In genomic region chr1:31111290-31111951, GRCh38 we compare ENCODE assay signal across 10 cellular contexts. TPM values are rescaled to one million over a fixed set of nuclear protein-coding genes. Genes with fewer than 3 reads are reported as not detected.
DNase-seq lines count a peak whose midpoint lies in the region; TF ChIP-seq lines count a peak whose summit lies in the region.
"Had no signal": no experiment of that assay in that cellular context is flagged by ENCODE, and none has a peak within 500 bp of the region (broad histone marks: within the 10 kb centered on the region; RNA-seq: fewer than 3 reads in every experiment).

No MANE protein-coding gene starts in this region.

- H3K9me3 ChIP-seq in endodermal cell (ENCODE audit: control insufficient read depth, low read length), result no peaks in the 10 kb centered on the region
- H3K9me3 ChIP-seq in neural progenitor cell (ENCODE audit: low read depth), result no peaks in the 10 kb centered on the region

- H3K27ac ChIP-seq in endodermal cell (ENCODE audit: low read depth, low read length) (no peak overlapping the region), neural progenitor cell (no peak overlapping the region)

- H3K4me2 ChIP-seq in neural progenitor cell, result no peak overlapping the region

- peak; percentile 50 for DNase-seq in ELR (ENCODE audit: low read depth)
- DNase-seq in NCI-H2227 (lab: John Stamatoyannopoulos, UW; ENCODE audit: unreplicated experiment), result peak; percentile 59
- DNase-seq in endodermal cell, result peak; percentile 67
- DNase-seq in neural progenitor cell (ENCODE audit: low spot score), result peak; percentile 72
- no peak for DNase-seq in SW480 (ENCODE audit: low spot score)
- DNase-seq in hippocampal formation (lab: John Stamatoyannopoulos, UW), result no peak
- DNase-seq in inferior parietal cortex (ENCODE audit: extremely low spot score), result no peak
- no peak for DNase-seq in NCI-H446 treated with DMSO at 0.1 percent for 48 hours (lab: John Stamatoyannopoulos, UW)
- DNase-seq: naive B cell, NCI-H1048 had no signal

- H3K27me3 Mint-ChIP-seq in endodermal cell (ENCODE audit: insufficient read depth) (no peaks in the 10 kb centered on the region), neural progenitor cell (ENCODE audit: insufficient read depth, low read depth) (peaks cover 15% of the 10 kb centered on the region)

- H3K36me3 Mint-ChIP-seq in endodermal cell (ENCODE audit: low read depth) (no peaks in the 10 kb centered on the region), neural progenitor cell (no peaks in the 10 kb centered on the region)

- no peaks in the 10 kb centered on the region for H4K20me1 ChIP-seq in neural progenitor cell (ENCODE audit: low read depth)

- WGBS in endodermal cell (ENCODE audit: insufficient coverage in 1 of 2, insufficient read length in 1 of 2), 2 experiments, result 85 to 95% methylated on average over 4 to 8 of the region's 8 CpGs

- H2AFZ ChIP-seq in neural progenitor cell (replicated peaks), result no peak overlapping the region

- H3K27me3 ChIP-seq in endodermal cell (ENCODE audit: control insufficient read depth, insufficient read depth, low read length, poor library complexity, severe bottlenecking), result no peaks in the 10 kb centered on the region
- no peaks in the 10 kb centered on the region for H3K27me3 ChIP-seq in neural progenitor cell

- H3K4me1 ChIP-seq in endodermal cell (ENCODE audit: control insufficient read depth, insufficient read depth, low read length) (no peaks in the 10 kb centered on the region), neural progenitor cell (peaks cover 17% of the 10 kb centered on the region)

- peaks cover 20% of the 10 kb centered on the region for H3F3A ChIP-seq in neural progenitor cell (ENCODE audit: low read depth)

- H3K9ac ChIP-seq in endodermal cell (ENCODE audit: extremely low read depth, low read length, poor library complexity, severe bottlenecking), result no peak overlapping the region
- no peak overlapping the region for H3K9ac ChIP-seq in neural progenitor cell

- H3K9me3 Mint-ChIP-seq in endodermal cell (no peaks in the 10 kb centered on the region), neural progenitor cell (no peaks in the 10 kb centered on the region)

- no peak overlapping the region for H3K4me3 Mint-ChIP-seq in endodermal cell
- H3K4me3 Mint-ChIP-seq in neural progenitor cell, result no peak overlapping the region
- H3K4me3 Mint-ChIP-seq: naive B cell had no signal

- H3K27ac Mint-ChIP-seq in endodermal cell (peak overlapping the region; percentile 16), neural progenitor cell (peak overlapping the region; percentile 25)
- H3K27ac Mint-ChIP-seq: naive B cell had no signal

- H3K36me3 ChIP-seq in endodermal cell (ENCODE audit: control insufficient read depth, insufficient read depth, low read length) (no peaks in the 10 kb centered on the region), neural progenitor cell (no peaks in the 10 kb centered on the region)

- H3K4me3 ChIP-seq in endodermal cell (ENCODE audit: low read length) (no peak overlapping the region), neural progenitor cell (no peak overlapping the region)

- no peaks in the 10 kb centered on the region for H3K79me2 ChIP-seq in neural progenitor cell (ENCODE audit: low read depth)

- peaks cover 13% of the 10 kb centered on the region for H3K4me1 Mint-ChIP-seq in endodermal cell
- H3K4me1 Mint-ChIP-seq in neural progenitor cell, result peaks cover 12% of the 10 kb centered on the region

- no peak for TF ChIP-seq CTCF in endodermal cell (conservative IDR thresholded peaks at IDR 0.05)
- no peak for TF ChIP-seq CTCF in neural progenitor cell (IDR thresholded peaks at IDR 0.05)

RNA-seq across cellular contexts. Expression of gene PUM1, which starts 45.9 kb away (rescaled TPM):
- total RNA-seq in endodermal cell (100 to 1,000 TPM; 207 to 210 TPM), neural progenitor cell (ENCODE audit: low replicate concordance) (130 and 143 TPM in 2 replicates)
- 94.8 TPM for polyA plus RNA-seq in endodermal cell (2013, experiment 1 of 2)
- 90.9 TPM for polyA plus RNA-seq in endodermal cell (2013, experiment 2 of 2)

Comparison
In these comparisons a context has a peak if more than half of its experiments do, and no peak if none do; other contexts are left out.
1. DNase-seq: peak in ELR (single experiment), NCI-H2227 (single experiment), endodermal cell (single experiment) and neural progenitor cell (single experiment); none in SW480 (single experiment), hippocampal formation (0 of 2), inferior parietal cortex (single experiment) and NCI-H446 treated with DMSO at 0.1 percent for 48 hours (single experiment).